In the genomic region with DNA sequence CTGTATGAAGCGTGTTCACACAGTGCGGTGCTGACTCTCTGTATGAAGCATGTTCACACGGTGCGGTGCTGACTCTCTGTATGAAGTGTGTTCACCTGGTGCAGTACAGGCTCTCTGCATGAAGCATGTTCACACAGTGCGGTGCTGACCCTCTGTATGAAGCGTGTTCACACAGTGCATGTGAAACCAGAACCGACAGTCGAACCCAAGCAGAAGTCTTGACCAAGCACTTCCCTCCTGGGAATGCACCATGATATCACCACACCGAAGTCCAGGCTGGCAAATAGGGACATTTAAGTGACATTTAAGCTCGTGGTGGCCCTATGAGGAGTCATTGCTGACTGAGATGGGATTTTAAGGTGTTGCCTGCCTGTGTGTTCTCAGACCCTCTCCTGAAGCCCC, we compare ENCODE assay signal across 1 cellular context.
TF ChIP-seq lines count a peak whose summit lies in the region.

No MANE protein-coding gene starts in this region.

TF ChIP-seq in HepG2, 621 proteins besides CTCF, POLR2A, EP300 and RAD21:
- TF ChIP-seq REL (CRISPR knock-in tag; conservative IDR thresholded peaks at IDR 0.05) (no peak), KDM2A (CRISPR knock-in tag; IDR thresholded peaks at IDR 0.05; ENCODE audit: borderline replicate concordance, low read depth) (no peak), MED8 (CRISPR knock-in tag; IDR thresholded peaks at IDR 0.05; ENCODE audit: insufficient replicate concordance) (no peak), ZBTB38 (CRISPR knock-in tag; IDR thresholded peaks at IDR 0.05) (0 out of 2 replicates have a peak, but pooled peaks have one; percentile 4), ZFY (CRISPR knock-in tag; IDR thresholded peaks at IDR 0.05) (no peak)
- TF ChIP-seq, protein P1, sequence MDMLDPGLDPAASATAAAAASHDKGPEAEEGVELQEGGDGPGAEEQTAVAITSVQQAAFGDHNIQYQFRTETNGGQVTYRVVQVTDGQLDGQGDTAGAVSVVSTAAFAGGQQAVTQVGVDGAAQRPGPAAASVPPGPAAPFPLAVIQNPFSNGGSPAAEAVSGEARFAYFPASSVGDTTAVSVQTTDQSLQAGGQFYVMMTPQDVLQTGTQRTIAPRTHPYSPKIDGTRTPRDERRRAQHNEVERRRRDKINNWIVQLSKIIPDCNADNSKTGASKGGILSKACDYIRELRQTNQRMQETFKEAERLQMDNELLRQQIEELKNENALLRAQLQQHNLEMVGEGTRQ (IDR thresholded peaks at IDR 0.05; ENCODE audit: low read depth, low read length) = no peak
- TF ChIP-seq, protein P1 (CRISPR knock-in tag; IDR thresholded peaks at IDR 0.05; ENCODE audit: borderline replicate concordance) = no peak
